In the genomic region with DNA sequence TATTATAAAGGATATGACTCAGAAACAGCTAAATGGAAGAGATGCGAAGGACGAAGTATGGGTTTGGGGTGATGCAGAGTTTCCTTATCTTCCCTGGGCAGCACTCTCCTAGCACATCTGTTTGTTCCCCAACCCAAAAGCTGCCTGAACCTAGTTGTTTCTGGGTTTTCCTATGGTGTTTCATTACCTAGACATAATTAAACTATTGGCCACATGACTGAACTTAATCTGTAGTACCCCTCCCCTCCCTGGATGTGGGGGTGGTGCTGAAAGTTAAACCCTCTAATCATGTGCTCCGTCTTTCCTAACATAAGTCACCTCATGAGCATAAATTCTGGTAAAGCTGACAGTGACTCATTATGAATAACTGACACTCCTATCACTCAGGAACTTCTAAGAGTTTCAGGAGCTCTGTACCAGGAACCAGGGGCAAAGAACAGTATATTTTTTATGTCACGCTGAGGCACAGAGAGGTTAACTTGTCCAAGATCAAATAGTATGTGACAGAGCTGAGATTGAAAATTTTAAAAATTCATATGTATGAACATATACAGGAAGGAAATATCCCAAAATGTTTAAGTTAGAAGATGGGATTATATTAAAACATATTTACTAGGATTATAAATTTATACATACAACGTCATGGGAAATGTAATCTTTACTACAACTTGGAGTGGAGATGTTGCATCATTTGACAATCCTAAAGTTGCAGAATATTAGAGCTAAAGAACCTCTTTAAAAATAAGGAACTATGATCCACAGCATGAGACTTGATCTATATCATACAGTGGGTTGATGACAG, we compare ENCODE assay signal across 10 cellular contexts.
DNase-seq lines count a peak whose midpoint lies in the region; ATAC-seq and TF ChIP-seq lines count a peak whose summit lies in the region.
"Had no signal": no experiment of that assay in that cellular context is flagged by ENCODE, and none has a peak within 500 bp of the region (broad histone marks: within the 10 kb centered on the region; RNA-seq: fewer than 3 reads in every experiment).

No MANE protein-coding gene starts in this region.

- H3K27ac ChIP-seq in epithelial cell of prostate = peak overlapping the region; percentile 94
- H3K27ac ChIP-seq: thoracic aorta had no signal

- no peak for TF ChIP-seq CTCF in GM20000 (IDR thresholded peaks at IDR 0.05; ENCODE audit: extremely low read depth, missing control alignments)

- ATAC-seq in SK-N-SH treated with all-trans-retinoic acid at 6 μM for 48 hours = no peak

- DNase-seq in HK-2 (ENCODE audit: unreplicated experiment) (peak; percentile 18), epithelial cell of prostate (ENCODE audit: low read depth, low spot score) (peak; percentile 74), D341Med (ENCODE audit: low spot score) (no peak), activated gamma-delta T cell treated with Interleukin-2 at 50 U/mL for 16 hours (no peak), GM20000 (ENCODE audit: low spot score) (no peak), NCI-H2081 (lab: John Stamatoyannopoulos, UW) (no peak)
- DNase-seq in stimulated activated CD4-positive, alpha-beta T cell treated with anti-CD3 and anti-CD28 coated beads, Interleukin-2, amount 100 ng/mL, for 4 hours (ENCODE audit: low read depth) = peak; percentile 17
- DNase-seq: activated B cell treated with CpG ODN at 0.5 μM for 24 hours had no signal

TF ChIP-seq in SK-N-SH treated with all-trans-retinoic acid at 6 μM for 48 hours, 23 proteins besides CTCF, POLR2A, EP300 and RAD21:
- no peak for TF ChIP-seq ZNF8 (CRISPR knock-in tag; IDR thresholded peaks at IDR 0.05)
- peak; percentile 32; the same call in 1 of the 2 replicates for TF ChIP-seq ISL1 (CRISPR knock-in tag; IDR thresholded peaks at IDR 0.05)
- TF ChIP-seq, protein P1, sequence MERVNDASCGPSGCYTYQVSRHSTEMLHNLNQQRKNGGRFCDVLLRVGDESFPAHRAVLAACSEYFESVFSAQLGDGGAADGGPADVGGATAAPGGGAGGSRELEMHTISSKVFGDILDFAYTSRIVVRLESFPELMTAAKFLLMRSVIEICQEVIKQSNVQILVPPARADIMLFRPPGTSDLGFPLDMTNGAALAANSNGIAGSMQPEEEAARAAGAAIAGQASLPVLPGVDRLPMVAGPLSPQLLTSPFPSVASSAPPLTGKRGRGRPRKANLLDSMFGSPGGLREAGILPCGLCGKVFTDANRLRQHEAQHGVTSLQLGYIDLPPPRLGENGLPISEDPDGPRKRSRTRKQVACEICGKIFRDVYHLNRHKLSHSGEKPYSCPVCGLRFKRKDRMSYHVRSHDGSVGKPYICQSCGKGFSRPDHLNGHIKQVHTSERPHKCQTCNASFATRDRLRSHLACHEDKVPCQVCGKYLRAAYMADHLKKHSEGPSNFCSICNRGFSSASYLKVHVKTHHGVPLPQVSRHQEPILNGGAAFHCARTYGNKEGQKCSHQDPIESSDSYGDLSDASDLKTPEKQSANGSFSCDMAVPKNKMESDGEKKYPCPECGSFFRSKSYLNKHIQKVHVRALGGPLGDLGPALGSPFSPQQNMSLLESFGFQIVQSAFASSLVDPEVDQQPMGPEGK (CRISPR knock-in tag; IDR thresholded peaks at IDR 0.05; ENCODE audit: borderline replicate concordance) = peak; percentile 38; the same call in 1 of the 2 replicates

Comparison
In these comparisons a context has a peak if more than half of its experiments do, and no peak if none do; other contexts are left out.
1. DNase-seq: peak in HK-2 (single experiment), epithelial cell of prostate (single experiment) and stimulated activated CD4-positive, alpha-beta T cell treated with anti-CD3 and anti-CD28 coated beads, Interleukin-2, amount 100 ng/mL, for 4 hours (single experiment); none in D341Med (single experiment), activated gamma-delta T cell treated with Interleukin-2 at 50 U/mL for 16 hours (single experiment), GM20000 (single experiment) and NCI-H2081 (0 of 2).